20 cellular contexts compared by ENCODE assay signal in genomic region chr3:142664311-142664710, GRCh38. TPM values are rescaled to one million over a fixed set of nuclear protein-coding genes. Genes with fewer than 3 reads are reported as not detected.
DNase-seq lines count a peak whose midpoint lies in the region; ATAC-seq, FAIRE-seq and TF ChIP-seq lines count a peak whose summit lies in the region.
"Had no signal": no experiment of that assay in that cellular context is flagged by ENCODE, and none has a peak within 500 bp of the region (broad histone marks: within the 10 kb centered on the region; RNA-seq: fewer than 3 reads in every experiment).

No MANE protein-coding gene starts in this region.

- H3K4me2 ChIP-seq in HepG2 (ENCODE audit: low read depth, low read length) = peak overlapping the region; percentile 74

- no peaks in the 10 kb centered on the region for H3K9me3 ChIP-seq in HepG2 (ENCODE audit: low read length)
- H3K9me3 ChIP-seq in stomach = no peaks in the 10 kb centered on the region
- H3K9me3 ChIP-seq in tibial artery = no peaks in the 10 kb centered on the region
- no peaks in the 10 kb centered on the region for H3K9me3 ChIP-seq in left ventricle myocardium inferior (replicated peaks)
- H3K9me3 ChIP-seq: adrenal gland, right atrium auricular region had no signal

- FAIRE-seq in colon (lab: Jason Lieb, UNC) = peak; percentile 92
- FAIRE-seq in HepG2 (lab: Jason Lieb, UNC) = peak; percentile 51
- FAIRE-seq: GM12891 had no signal

- ATAC-seq in HepG2 = peak; percentile 89
- ATAC-seq: esophagus mucosa, left ventricle myocardium superior, natural killer cell had no signal

- TF ChIP-seq RAD21 in HepG2 (CRISPR knock-in tag; IDR thresholded peaks at IDR 0.05) = no peak

- POLR2A ChIA-PET in HepG2 (lab: Yijun Ruan, JAX) = interaction anchor here (1.0 kb wide), 1 partner anchor 85 kb away, joined by 3 read pairs; no protein-coding TSS in a partner anchor

- H3K27ac ChIP-seq in HepG2 (ENCODE audit: extremely low read length, insufficient read depth, low read length) (peak overlapping the region; percentile 74), stomach (peak overlapping the region in 3 of 5 donors; percentile 36 to 75 (median 71)), tibial artery (no peak overlapping the region), left ventricle myocardium inferior (replicated peaks) (no peak overlapping the region)
- H3K27ac ChIP-seq: adrenal gland, right atrium auricular region had no signal

- H3K4me1 ChIP-seq in HepG2 (ENCODE audit: insufficient read depth, low read length) (peaks cover 27% of the 10 kb centered on the region), stomach (peaks cover 0 to 11% (median 6%) of the 10 kb centered on the region in 4 donors), tibial artery (no peaks in the 10 kb centered on the region), left ventricle myocardium inferior (no peaks in the 10 kb centered on the region)
- H3K4me1 ChIP-seq: adrenal gland, right atrium auricular region had no signal

- no peaks in the 10 kb centered on the region for H3K79me2 ChIP-seq in HepG2 (ENCODE audit: insufficient read depth, low read length)

- no peaks in the 10 kb centered on the region for H4K20me1 ChIP-seq in HepG2 (ENCODE audit: insufficient read depth, low read length)

- peak overlapping the region; percentile 17 for H2AFZ ChIP-seq in HepG2 (ENCODE audit: low read length)

- DNase-seq in HT-29 (ENCODE audit: low spot score) (peak; percentile 71), HepG2 (ENCODE audit: low spot score) (peak; percentile 66), stomach (no peak), tibial artery (no peak), left ventricle myocardium inferior (no peak)
- no peak for DNase-seq in stimulated activated CD4-positive, alpha-beta T cell treated with anti-CD3 and anti-CD28 coated beads, Interleukin-4, amount 100 ng/mL, for 1 hour
- DNase-seq: activated CD4-positive, alpha-beta memory T cell treated with anti-CD3 and anti-CD28 coated beads for 36 hours; activated CD8-positive, alpha-beta memory T cell treated with anti-CD3 and anti-CD28 coated beads, Interleukin-2, amount 50 U/mL, for 4 hours; activated naive CD4-positive, alpha-beta T cell treated with anti-CD3 and anti-CD28 coated beads for 36 hours; adrenal gland; effector CD8-positive, alpha-beta T cell; foreskin melanocyte; left ventricle myocardium superior; natural killer cell; stimulated activated CD4-positive, alpha-beta T cell treated with anti-CD3 and anti-CD28 coated beads, Interleukin-2, amount 100 ng/mL, for 48 hours had no signal

- peak overlapping the region; percentile 16; the same call in 1 of the 2 replicates for H3K9ac ChIP-seq in HepG2 (ENCODE audit: insufficient read depth, low read depth, low read length)

- in situ Hi-C loops in HepG2 (cut with HindIII; ENCODE audit: extremely low pct_ligation_motif_present, low pct_unique_long_range_greater_than_20kb) = no loop called here

- intact Hi-C loops in HepG2 (cut with micrococcal nuclease; ENCODE audit: unreplicated experiment) = loop anchor here (2.0 kb wide), 1 partner anchor 68 kb away; the partner anchor contains the start of gene PLS1
- intact Hi-C loops in stomach (cut with DNase I; ENCODE audit: low total_unique reads) = no loop called here
- intact Hi-C loops in tibial artery (cut with DNase I; ENCODE audit: low total_unique reads) = no loop called here
- intact Hi-C loops in left ventricle myocardium inferior (cut with micrococcal nuclease) = no loop called here

- CTCF ChIA-PET in HepG2 (lab: Yijun Ruan, JAX; ENCODE audit: low intra/inter-chr PET ratio, low total read pairs) = no interaction called here

- TF ChIP-seq CTCF in HepG2 (CRISPR knock-in tag; IDR thresholded peaks at IDR 0.05) = no peak
- no peak for TF ChIP-seq CTCF in stomach (IDR thresholded peaks at IDR 0.05)
- TF ChIP-seq CTCF in tibial artery (IDR thresholded peaks at IDR 0.05) = no peak
- TF ChIP-seq CTCF in left ventricle myocardium inferior (IDR thresholded peaks at IDR 0.05; ENCODE audit: borderline replicate concordance) = no peak

- no TSS peak for BruUV-seq in HepG2 (replicated peaks; lab: Mats Ljungman, UMichigan)

- 0% methylated on average over 2 of the region's 2 CpGs for WGBS in HepG2 (ENCODE audit: low lambda C conversion rate)
- WGBS in stomach, 5 donors = 25 to 49% (median 32%) methylated on average over 2 of the region's 2 CpGs

- no peaks in the 10 kb centered on the region for H3K27me3 ChIP-seq in HepG2 (ENCODE audit: control insufficient read depth in 1 of 2, insufficient read depth in 2 of 2, low read length in 2 of 2)
- H3K27me3 ChIP-seq in stomach = no peaks in the 10 kb centered on the region
- H3K27me3 ChIP-seq in tibial artery = no peaks in the 10 kb centered on the region
- H3K27me3 ChIP-seq in left ventricle myocardium inferior (ENCODE audit: low read depth) = no peaks in the 10 kb centered on the region
- H3K27me3 ChIP-seq: adrenal gland, right atrium auricular region had no signal

- H3K4me3 ChIP-seq in HepG2 (replicated peaks in 1 of 3; ENCODE audit: insufficient read depth in 1 of 3, low read depth in 2 of 3, low read length in 3 of 3) (peak overlapping the region; percentile 10 to 47 (median 47); a peak in 4 of 6 replicates), stomach (no peak overlapping the region), tibial artery (no peak overlapping the region), left ventricle myocardium inferior (no peak overlapping the region)
- H3K4me3 ChIP-seq: adrenal gland, right atrium auricular region had no signal

- TF ChIP-seq POLR2A in HepG2 (IDR thresholded peaks at IDR 0.05; ENCODE audit: insufficient read depth in 1 of 2, low read depth in 2 of 2, low read length in 2 of 2) (no peak), stomach (IDR thresholded peaks at IDR 0.05) (no peak)

- H3K36me3 ChIP-seq in HepG2 (replicated peaks in 1 of 2; ENCODE audit: control insufficient read depth in 1 of 2, insufficient read depth in 2 of 2, low read length in 2 of 2) (peaks cover 0 to 4% of the 10 kb centered on the region in 2 experiments; a peak in 1 of 5 replicates), stomach (no peaks in the 10 kb centered on the region), tibial artery (no peaks in the 10 kb centered on the region), left ventricle myocardium inferior (no peaks in the 10 kb centered on the region)
- H3K36me3 ChIP-seq: adrenal gland, right atrium auricular region had no signal

- TF ChIP-seq EP300 in HepG2 (IDR thresholded peaks at IDR 0.05; ENCODE audit: low read depth in 2 of 2, low read length in 2 of 2) (no peak), HepG2 (CRISPR knock-in tag; IDR thresholded peaks at IDR 0.05; ENCODE audit: borderline replicate concordance) (no peak), stomach (IDR thresholded peaks at IDR 0.05) (no peak)

TF ChIP-seq in HepG2, 621 proteins besides CTCF, POLR2A, EP300 and RAD21 (continues in another document):
- no peak for TF ChIP-seq ZNF770 (CRISPR knock-in tag; IDR thresholded peaks at IDR 0.05)

RNA-seq across cellular contexts. Expression of gene TRPC1, which starts 59.5 kb away (rescaled TPM):
- total RNA-seq in HT-29 (2014; rRNA removed; shearing (Covaris generic)) = 0.10 and 0.21 TPM in 2 replicates
- total RNA-seq in HepG2 (2016; rRNA removed; fragmentation: Illumina TruSeq; extraction: Trizol) = 7.6 and 10.8 TPM in 2 replicates
- total RNA-seq in HepG2 (2016; cell fraction: cytosol; rRNA removed; fragmentation: Illumina TruSeq; extraction: Trizol; ENCODE audit: low read depth) = 17.8 and 21.7 TPM in 2 replicates
- 8.0 and 11.6 TPM in 2 replicates for total RNA-seq in HepG2 (2016; cell fraction: insoluble cytoplasmic fraction; rRNA removed; fragmentation: Illumina TruSeq; extraction: Trizol)
- 10.1 and 10.8 TPM in 2 replicates for total RNA-seq in HepG2 (2016; cell fraction: membrane; rRNA removed; fragmentation: Illumina TruSeq; extraction: Trizol)
- 25.9 and 26.7 TPM in 2 replicates for total RNA-seq in HepG2 (2016; cell fraction: nucleus; rRNA removed; fragmentation: Illumina TruSeq; extraction: Trizol)
- polyA plus RNA-seq in HepG2 (2011; rRNA removed) = 12.2 and 13.1 TPM in 2 replicates
- 9.7 and 12.9 TPM in 2 replicates for polyA plus RNA-seq in HepG2 (2011; cell fraction: cytosol; rRNA removed)
- polyA plus RNA-seq in HepG2 (2011; cell fraction: nucleus; rRNA removed) = 19.6 and 23.1 TPM in 2 replicates
- polyA plus RNA-seq in HepG2 (2012) = 9.4 and 11.9 TPM in 2 replicates
- 0.45 and 1.3 TPM in 2 replicates for polyA plus RNA-seq in HepG2 (2016; cell fraction: cytosol; fragmentation: Illumina TruSeq; extraction: Trizol; ENCODE audit: low read depth)
- 4.4 and 4.9 TPM in 2 replicates for polyA plus RNA-seq in HepG2 (2016; cell fraction: insoluble cytoplasmic fraction; fragmentation: Illumina TruSeq; extraction: Trizol; ENCODE audit: low read depth)
- polyA plus RNA-seq in HepG2 (2016; cell fraction: membrane; fragmentation: Illumina TruSeq; extraction: Trizol; ENCODE audit: low read depth) = 2.0 and 2.4 TPM in 2 replicates
- 16.4 and 19.8 TPM in 2 replicates for polyA plus RNA-seq in HepG2 (2016; cell fraction: nucleus; fragmentation: Illumina TruSeq; extraction: Trizol; ENCODE audit: insufficient read depth, low read depth)
- polyA minus RNA-seq in HepG2 (2011; rRNA and poly(A)+ RNA removed; ENCODE audit: low replicate concordance) = 5.0 and 24.4 TPM in 2 replicates
- polyA minus RNA-seq in HepG2 (2011; cell fraction: cytosol; rRNA and poly(A)+ RNA removed) = 17.5 and 21.8 TPM in 2 replicates
- 107 and 114 TPM in 2 replicates for polyA minus RNA-seq in HepG2 (2011; cell fraction: nucleus; rRNA and poly(A)+ RNA removed)
- 10 to 100 TPM in 1 of 5 donors, 1 to 10 TPM in 4; 1.2 to 28.8 (median 4.8) TPM for total RNA-seq in stomach
- 1 to 10 TPM; 1.7 to 2.7 (median 2.6) TPM for polyA plus RNA-seq in stomach
- 13.9 TPM for total RNA-seq in left ventricle myocardium inferior
- polyA plus RNA-seq: CD14-positive monocyte had no signal

Comparison
In these comparisons a context has a peak if more than half of its experiments do, and no peak if none do; other contexts are left out.
1. DNase-seq: peak in HT-29 (single experiment) and HepG2 (single experiment); none in stomach (single experiment), tibial artery (0 of 2), left ventricle myocardium inferior (single experiment) and stimulated activated CD4-positive, alpha-beta T cell treated with anti-CD3 and anti-CD28 coated beads, Interleukin-4, amount 100 ng/mL, for 1 hour (single experiment).
2. H3K27ac ChIP-seq: peak in HepG2 (single experiment) and stomach (3 of 5); none in tibial artery (0 of 2) and left ventricle myocardium inferior (single experiment).
3. H3K4me3 ChIP-seq: peak in HepG2 (3 of 3); none in stomach (0 of 4), tibial artery (0 of 2) and left ventricle myocardium inferior (single experiment).